In the genomic region with DNA sequence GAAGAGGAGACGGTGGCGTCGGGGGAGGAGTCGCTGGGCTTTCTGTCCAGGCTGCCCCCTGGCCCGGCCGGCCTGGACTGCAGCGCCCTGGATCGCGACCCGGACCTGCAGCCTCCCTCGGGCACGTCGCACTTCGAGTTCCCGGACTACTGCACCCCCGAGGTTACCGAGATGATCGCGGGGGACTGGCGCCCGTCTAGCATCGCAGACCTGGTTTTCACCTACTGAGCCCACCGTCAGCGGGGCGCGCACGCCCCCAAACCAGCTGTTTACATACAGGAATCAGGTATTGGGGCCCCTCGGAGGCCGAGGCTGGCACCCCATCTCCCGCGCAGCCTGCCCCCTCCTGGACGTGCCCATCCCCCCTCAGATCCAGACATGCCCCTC, we compare ENCODE assay signal across 1 cellular context.
A peak's percentile ranks its signal among the peaks of the same experiment; 100 is the strongest.
TF ChIP-seq lines count a peak whose summit lies in the region.

No MANE protein-coding gene starts in this region.

TF ChIP-seq in HepG2, 621 proteins besides CTCF, POLR2A, EP300 and RAD21 (continued from another document and continues in another):
- TF ChIP-seq HBP1 (CRISPR knock-in tag; IDR thresholded peaks at IDR 0.05; ENCODE audit: low read depth), result peak; percentile 77; the same call in 1 of the 2 replicates
- TF ChIP-seq TOE1 (CRISPR knock-in tag; IDR thresholded peaks at IDR 0.05), result 0 out of 2 replicates have a peak, but pooled peaks have one; percentile 29
- 0 out of 2 replicates have a peak, but pooled peaks have one; percentile 40 for TF ChIP-seq ATF7-NPFF (CRISPR knock-in tag; IDR thresholded peaks at IDR 0.05; ENCODE audit: low read depth)
- TF ChIP-seq MIXL1 (CRISPR knock-in tag; IDR thresholded peaks at IDR 0.05), result no peak
- peak; percentile 34; the same call in 1 of the 2 replicates for TF ChIP-seq ETV6 (CRISPR knock-in tag; conservative IDR thresholded peaks at IDR 0.05)
- TF ChIP-seq RARA (CRISPR knock-in tag; IDR thresholded peaks at IDR 0.05), result peak; percentile 35; the same call in 1 of the 2 replicates
- 0 out of 2 replicates have a peak, but pooled peaks have one; percentile 51 for TF ChIP-seq ZNF782 (CRISPR knock-in tag; IDR thresholded peaks at IDR 0.05; ENCODE audit: borderline replicate concordance)
- peak; percentile 43; the same call in 1 of the 2 replicates for TF ChIP-seq CHCHD3 (CRISPR knock-in tag; IDR thresholded peaks at IDR 0.05)
- TF ChIP-seq ATF2 (CRISPR knock-in tag; IDR thresholded peaks at IDR 0.05), result peak; percentile 41; the same call in 1 of the 2 replicates
- TF ChIP-seq AHR (CRISPR knock-in tag; IDR thresholded peaks at IDR 0.05), result no peak; the same call in 1 of the 2 replicates
- peak; percentile 56; the same call in 1 of the 2 replicates for TF ChIP-seq MAFG (CRISPR knock-in tag; IDR thresholded peaks at IDR 0.05)
- peak; percentile 79; the same call in 1 of the 2 replicates for TF ChIP-seq ZBTB20 (CRISPR knock-in tag; IDR thresholded peaks at IDR 0.05; ENCODE audit: borderline replicate concordance, low read depth)
- 0 out of 2 replicates have a peak, but pooled peaks have one; percentile 5 for TF ChIP-seq ZNF749 (CRISPR knock-in tag; IDR thresholded peaks at IDR 0.05; ENCODE audit: borderline replicate concordance)
- TF ChIP-seq REL (CRISPR knock-in tag; conservative IDR thresholded peaks at IDR 0.05), result 0 out of 2 replicates have a peak, but pooled peaks have one; percentile 9
- 0 out of 2 replicates have a peak, but pooled peaks have one; percentile 48 for TF ChIP-seq MYNN (CRISPR knock-in tag; IDR thresholded peaks at IDR 0.05; ENCODE audit: low read depth)
- TF ChIP-seq, protein P1, sequence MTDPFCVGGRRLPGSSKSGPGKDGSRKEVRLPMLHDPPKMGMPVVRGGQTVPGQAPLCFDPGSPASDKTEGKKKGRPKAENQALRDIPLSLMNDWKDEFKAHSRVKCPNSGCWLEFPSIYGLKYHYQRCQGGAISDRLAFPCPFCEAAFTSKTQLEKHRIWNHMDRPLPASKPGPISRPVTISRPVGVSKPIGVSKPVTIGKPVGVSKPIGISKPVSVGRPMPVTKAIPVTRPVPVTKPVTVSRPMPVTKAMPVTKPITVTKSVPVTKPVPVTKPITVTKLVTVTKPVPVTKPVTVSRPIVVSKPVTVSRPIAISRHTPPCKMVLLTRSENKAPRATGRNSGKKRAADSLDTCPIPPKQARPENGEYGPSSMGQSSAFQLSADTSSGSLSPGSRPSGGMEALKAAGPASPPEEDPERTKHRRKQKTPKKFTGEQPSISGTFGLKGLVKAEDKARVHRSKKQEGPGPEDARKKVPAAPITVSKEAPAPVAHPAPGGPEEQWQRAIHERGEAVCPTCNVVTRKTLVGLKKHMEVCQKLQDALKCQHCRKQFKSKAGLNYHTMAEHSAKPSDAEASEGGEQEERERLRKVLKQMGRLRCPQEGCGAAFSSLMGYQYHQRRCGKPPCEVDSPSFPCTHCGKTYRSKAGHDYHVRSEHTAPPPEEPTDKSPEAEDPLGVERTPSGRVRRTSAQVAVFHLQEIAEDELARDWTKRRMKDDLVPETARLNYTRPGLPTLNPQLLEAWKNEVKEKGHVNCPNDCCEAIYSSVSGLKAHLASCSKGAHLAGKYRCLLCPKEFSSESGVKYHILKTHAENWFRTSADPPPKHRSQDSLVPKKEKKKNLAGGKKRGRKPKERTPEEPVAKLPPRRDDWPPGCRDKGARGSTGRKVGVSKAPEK (CRISPR knock-in tag; IDR thresholded peaks at IDR 0.05; ENCODE audit: borderline replicate concordance), result peak; percentile 90; the same call in 1 of the 2 replicates
- TF ChIP-seq HOXA5 (CRISPR knock-in tag; IDR thresholded peaks at IDR 0.05), result 0 out of 2 replicates have a peak, but pooled peaks have one; percentile 18
- peak; percentile 11 for TF ChIP-seq AGO2 (optimal IDR thresholded peaks at IDR 0.05; ENCODE audit: low read depth, low read length)
- TF ChIP-seq, protein P2, sequence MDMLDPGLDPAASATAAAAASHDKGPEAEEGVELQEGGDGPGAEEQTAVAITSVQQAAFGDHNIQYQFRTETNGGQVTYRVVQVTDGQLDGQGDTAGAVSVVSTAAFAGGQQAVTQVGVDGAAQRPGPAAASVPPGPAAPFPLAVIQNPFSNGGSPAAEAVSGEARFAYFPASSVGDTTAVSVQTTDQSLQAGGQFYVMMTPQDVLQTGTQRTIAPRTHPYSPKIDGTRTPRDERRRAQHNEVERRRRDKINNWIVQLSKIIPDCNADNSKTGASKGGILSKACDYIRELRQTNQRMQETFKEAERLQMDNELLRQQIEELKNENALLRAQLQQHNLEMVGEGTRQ (IDR thresholded peaks at IDR 0.05; ENCODE audit: low read depth, low read length), result no peak
- TF ChIP-seq, protein P2 (CRISPR knock-in tag; IDR thresholded peaks at IDR 0.05; ENCODE audit: borderline replicate concordance), result no peak; the same call in 1 of the 2 replicates
- TF ChIP-seq, protein P3, sequence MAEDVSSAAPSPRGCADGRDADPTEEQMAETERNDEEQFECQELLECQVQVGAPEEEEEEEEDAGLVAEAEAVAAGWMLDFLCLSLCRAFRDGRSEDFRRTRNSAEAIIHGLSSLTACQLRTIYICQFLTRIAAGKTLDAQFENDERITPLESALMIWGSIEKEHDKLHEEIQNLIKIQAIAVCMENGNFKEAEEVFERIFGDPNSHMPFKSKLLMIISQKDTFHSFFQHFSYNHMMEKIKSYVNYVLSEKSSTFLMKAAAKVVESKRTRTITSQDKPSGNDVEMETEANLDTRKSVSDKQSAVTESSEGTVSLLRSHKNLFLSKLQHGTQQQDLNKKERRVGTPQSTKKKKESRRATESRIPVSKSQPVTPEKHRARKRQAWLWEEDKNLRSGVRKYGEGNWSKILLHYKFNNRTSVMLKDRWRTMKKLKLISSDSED (CRISPR knock-in tag; IDR thresholded peaks at IDR 0.05), result 0 out of 2 replicates have a peak, but pooled peaks have one; percentile 71
- TF ChIP-seq ZFP41 (CRISPR knock-in tag; IDR thresholded peaks at IDR 0.05; ENCODE audit: borderline replicate concordance), result 0 out of 2 replicates have a peak, but pooled peaks have one; percentile 7
- TF ChIP-seq KLF11 (CRISPR knock-in tag; IDR thresholded peaks at IDR 0.05), result 0 out of 2 replicates have a peak, but pooled peaks have one; percentile 15
- peak; percentile 15; the same call in 1 of the 2 replicates for TF ChIP-seq ZNF547 (CRISPR knock-in tag; IDR thresholded peaks at IDR 0.05)
- TF ChIP-seq ZFYVE20 (CRISPR knock-in tag; IDR thresholded peaks at IDR 0.05; ENCODE audit: borderline replicate concordance, low read depth), result 0 out of 2 replicates have a peak, but pooled peaks have one; percentile 73
- 0 out of 2 replicates have a peak, but pooled peaks have one; percentile 72 for TF ChIP-seq ZNF280D (CRISPR knock-in tag; IDR thresholded peaks at IDR 0.05)
- TF ChIP-seq, protein P4, sequence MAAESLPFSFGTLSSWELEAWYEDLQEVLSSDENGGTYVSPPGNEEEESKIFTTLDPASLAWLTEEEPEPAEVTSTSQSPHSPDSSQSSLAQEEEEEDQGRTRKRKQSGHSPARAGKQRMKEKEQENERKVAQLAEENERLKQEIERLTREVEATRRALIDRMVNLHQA (CRISPR knock-in tag; IDR thresholded peaks at IDR 0.05), result peak; percentile 40; the same call in 1 of the 2 replicates
- TF ChIP-seq DNMT3B (CRISPR knock-in tag; conservative IDR thresholded peaks at IDR 0.05), result no peak
- TF ChIP-seq MTF2 (CRISPR knock-in tag; IDR thresholded peaks at IDR 0.05; ENCODE audit: borderline replicate concordance), result no peak
- TF ChIP-seq ATF7 (IDR thresholded peaks at IDR 0.05), result no peak
- 0 out of 2 replicates have a peak, but pooled peaks have one; percentile 17 for TF ChIP-seq ATF7 (CRISPR knock-in tag; IDR thresholded peaks at IDR 0.05)
- peak; percentile 22 to 48; a peak in 3 of 4 replicates for TF ChIP-seq HMGXB4 (CRISPR knock-in tag; IDR thresholded peaks at IDR 0.05; ENCODE audit: borderline replicate concordance in 1 of 2, low read depth in 1 of 2)
- TF ChIP-seq HDAC1 (CRISPR knock-in tag; IDR thresholded peaks at IDR 0.05), result no peak
- no peak; the same call in 1 of the 2 replicates for TF ChIP-seq ZNF607 (CRISPR knock-in tag; IDR thresholded peaks at IDR 0.05; ENCODE audit: borderline replicate concordance)
- TF ChIP-seq, protein P5, sequence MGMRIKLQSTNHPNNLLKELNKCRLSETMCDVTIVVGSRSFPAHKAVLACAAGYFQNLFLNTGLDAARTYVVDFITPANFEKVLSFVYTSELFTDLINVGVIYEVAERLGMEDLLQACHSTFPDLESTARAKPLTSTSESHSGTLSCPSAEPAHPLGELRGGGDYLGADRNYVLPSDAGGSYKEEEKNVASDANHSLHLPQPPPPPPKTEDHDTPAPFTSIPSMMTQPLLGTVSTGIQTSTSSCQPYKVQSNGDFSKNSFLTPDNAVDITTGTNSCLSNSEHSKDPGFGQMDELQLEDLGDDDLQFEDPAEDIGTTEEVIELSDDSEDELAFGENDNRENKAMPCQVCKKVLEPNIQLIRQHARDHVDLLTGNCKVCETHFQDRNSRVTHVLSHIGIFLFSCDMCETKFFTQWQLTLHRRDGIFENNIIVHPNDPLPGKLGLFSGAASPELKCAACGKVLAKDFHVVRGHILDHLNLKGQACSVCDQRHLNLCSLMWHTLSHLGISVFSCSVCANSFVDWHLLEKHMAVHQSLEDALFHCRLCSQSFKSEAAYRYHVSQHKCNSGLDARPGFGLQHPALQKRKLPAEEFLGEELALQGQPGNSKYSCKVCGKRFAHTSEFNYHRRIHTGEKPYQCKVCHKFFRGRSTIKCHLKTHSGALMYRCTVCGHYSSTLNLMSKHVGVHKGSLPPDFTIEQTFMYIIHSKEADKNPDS (CRISPR knock-in tag; IDR thresholded peaks at IDR 0.05), result no peak
- peak; percentile 32; the same call in 1 of the 2 replicates for TF ChIP-seq TFDP2 (CRISPR knock-in tag; IDR thresholded peaks at IDR 0.05)
- TF ChIP-seq ETV5 (CRISPR knock-in tag; IDR thresholded peaks at IDR 0.05; ENCODE audit: borderline replicate concordance), result 0 out of 2 replicates have a peak, but pooled peaks have one; percentile 20
- 0 out of 2 replicates have a peak, but pooled peaks have one; percentile 52 for TF ChIP-seq EED (CRISPR knock-in tag; IDR thresholded peaks at IDR 0.05)
